ENCODE assay signal across 2 cellular contexts in genomic region chr22:50625568-50626313, GRCh38.
TF ChIP-seq lines count a peak whose summit lies in the region.

No MANE protein-coding gene starts in this region.

TF ChIP-seq in SK-N-SH, 30 proteins besides CTCF, POLR2A, EP300 and RAD21 (continued from another document):
- TF ChIP-seq, protein P1, sequence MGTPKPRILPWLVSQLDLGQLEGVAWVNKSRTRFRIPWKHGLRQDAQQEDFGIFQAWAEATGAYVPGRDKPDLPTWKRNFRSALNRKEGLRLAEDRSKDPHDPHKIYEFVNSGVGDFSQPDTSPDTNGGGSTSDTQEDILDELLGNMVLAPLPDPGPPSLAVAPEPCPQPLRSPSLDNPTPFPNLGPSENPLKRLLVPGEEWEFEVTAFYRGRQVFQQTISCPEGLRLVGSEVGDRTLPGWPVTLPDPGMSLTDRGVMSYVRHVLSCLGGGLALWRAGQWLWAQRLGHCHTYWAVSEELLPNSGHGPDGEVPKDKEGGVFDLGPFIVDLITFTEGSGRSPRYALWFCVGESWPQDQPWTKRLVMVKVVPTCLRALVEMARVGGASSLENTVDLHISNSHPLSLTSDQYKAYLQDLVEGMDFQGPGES (IDR thresholded peaks at IDR 0.05; ENCODE audit: low read depth, low read length) = no peak
- TF ChIP-seq, protein P2, sequence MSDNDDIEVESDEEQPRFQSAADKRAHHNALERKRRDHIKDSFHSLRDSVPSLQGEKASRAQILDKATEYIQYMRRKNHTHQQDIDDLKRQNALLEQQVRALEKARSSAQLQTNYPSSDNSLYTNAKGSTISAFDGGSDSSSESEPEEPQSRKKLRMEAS (IDR thresholded peaks at IDR 0.05; ENCODE audit: low read depth) = no peak
- TF ChIP-seq TEAD4 (IDR thresholded peaks at IDR 0.05; ENCODE audit: borderline replicate concordance, insufficient read depth) (no peak), PBX3 (IDR thresholded peaks at IDR 0.05) (no peak), YY1 (IDR thresholded peaks at IDR 0.05; ENCODE audit: low read depth) (no peak), CHD2 (IDR thresholded peaks at IDR 0.05; ENCODE audit: low read length, partially characterized antibody) (no peak), MEF2A (IDR thresholded peaks at IDR 0.05; ENCODE audit: borderline replicate concordance, low read depth) (no peak), FOXJ3 (CRISPR knock-in tag; IDR thresholded peaks at IDR 0.05) (no peak), GABPA (IDR thresholded peaks at IDR 0.05; ENCODE audit: low read depth) (no peak), REST (IDR thresholded peaks at IDR 0.05; ENCODE audit: low read depth, low read length) (no peak), SIN3A (IDR thresholded peaks at IDR 0.05; ENCODE audit: borderline replicate concordance, low read depth, low read length) (no peak)

TF ChIP-seq in SK-N-SH treated with all-trans-retinoic acid at 6 μM for 48 hours, 23 proteins besides CTCF, POLR2A, EP300 and RAD21 (continued from another document):
- TF ChIP-seq, protein P3, sequence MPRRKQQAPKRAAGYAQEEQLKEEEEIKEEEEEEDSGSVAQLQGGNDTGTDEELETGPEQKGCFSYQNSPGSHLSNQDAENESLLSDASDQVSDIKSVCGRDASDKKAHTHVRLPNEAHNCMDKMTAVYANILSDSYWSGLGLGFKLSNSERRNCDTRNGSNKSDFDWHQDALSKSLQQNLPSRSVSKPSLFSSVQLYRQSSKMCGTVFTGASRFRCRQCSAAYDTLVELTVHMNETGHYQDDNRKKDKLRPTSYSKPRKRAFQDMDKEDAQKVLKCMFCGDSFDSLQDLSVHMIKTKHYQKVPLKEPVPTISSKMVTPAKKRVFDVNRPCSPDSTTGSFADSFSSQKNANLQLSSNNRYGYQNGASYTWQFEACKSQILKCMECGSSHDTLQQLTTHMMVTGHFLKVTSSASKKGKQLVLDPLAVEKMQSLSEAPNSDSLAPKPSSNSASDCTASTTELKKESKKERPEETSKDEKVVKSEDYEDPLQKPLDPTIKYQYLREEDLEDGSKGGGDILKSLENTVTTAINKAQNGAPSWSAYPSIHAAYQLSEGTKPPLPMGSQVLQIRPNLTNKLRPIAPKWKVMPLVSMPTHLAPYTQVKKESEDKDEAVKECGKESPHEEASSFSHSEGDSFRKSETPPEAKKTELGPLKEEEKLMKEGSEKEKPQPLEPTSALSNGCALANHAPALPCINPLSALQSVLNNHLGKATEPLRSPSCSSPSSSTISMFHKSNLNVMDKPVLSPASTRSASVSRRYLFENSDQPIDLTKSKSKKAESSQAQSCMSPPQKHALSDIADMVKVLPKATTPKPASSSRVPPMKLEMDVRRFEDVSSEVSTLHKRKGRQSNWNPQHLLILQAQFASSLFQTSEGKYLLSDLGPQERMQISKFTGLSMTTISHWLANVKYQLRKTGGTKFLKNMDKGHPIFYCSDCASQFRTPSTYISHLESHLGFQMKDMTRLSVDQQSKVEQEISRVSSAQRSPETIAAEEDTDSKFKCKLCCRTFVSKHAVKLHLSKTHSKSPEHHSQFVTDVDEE (CRISPR knock-in tag; IDR thresholded peaks at IDR 0.05) = no peak
- TF ChIP-seq TOX (CRISPR knock-in tag; IDR thresholded peaks at IDR 0.05; ENCODE audit: borderline replicate concordance) (no peak), CSDC2 (CRISPR knock-in tag; IDR thresholded peaks at IDR 0.05) (no peak), CSRNP3 (CRISPR knock-in tag; IDR thresholded peaks at IDR 0.05) (no peak), ISL1 (CRISPR knock-in tag; IDR thresholded peaks at IDR 0.05) (no peak), ZFP30 (CRISPR knock-in tag; IDR thresholded peaks at IDR 0.05) (no peak), ARNTL (CRISPR knock-in tag; IDR thresholded peaks at IDR 0.05; ENCODE audit: borderline replicate concordance, low read depth) (no peak), TCF4 (CRISPR knock-in tag; IDR thresholded peaks at IDR 0.05; ENCODE audit: borderline replicate concordance) (no peak), BACH2 (CRISPR knock-in tag; IDR thresholded peaks at IDR 0.05; ENCODE audit: borderline replicate concordance) (no peak), SNAI2 (CRISPR knock-in tag; IDR thresholded peaks at IDR 0.05) (no peak), ZC3H10 (CRISPR knock-in tag; IDR thresholded peaks at IDR 0.05) (no peak), ZNF565 (CRISPR knock-in tag; conservative IDR thresholded peaks at IDR 0.05; ENCODE audit: low read depth) (no peak)
